ENCODE assay signal across 21 cellular contexts in the genomic region with DNA sequence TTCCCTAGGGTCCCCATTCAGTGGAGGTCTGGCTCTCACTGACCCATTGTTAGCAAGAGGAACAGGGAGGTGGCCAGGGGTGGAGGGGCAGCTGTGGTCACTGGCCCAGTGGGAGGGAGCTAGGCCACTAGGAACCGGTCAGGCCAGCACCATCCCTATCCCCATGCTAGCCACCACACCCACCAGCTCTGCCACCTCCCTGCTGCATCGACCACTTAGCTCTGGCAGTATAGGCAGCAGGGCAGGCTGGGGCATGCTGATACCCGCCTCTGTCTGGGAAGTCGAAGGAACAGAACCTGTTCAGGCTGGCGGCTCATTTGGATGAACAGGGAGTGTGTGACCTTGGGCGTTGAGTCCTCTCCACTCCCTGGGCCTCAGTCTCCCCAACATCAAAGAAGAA. TPM values are rescaled to one million over a fixed set of nuclear protein-coding genes. Genes with fewer than 3 reads are reported as not detected.
DNase-seq lines count a peak whose midpoint lies in the region; ATAC-seq and TF ChIP-seq lines count a peak whose summit lies in the region.
"Had no signal": no experiment of that assay in that cellular context is flagged by ENCODE, and none has a peak within 500 bp of the region (broad histone marks: within the 10 kb centered on the region; RNA-seq: fewer than 3 reads in every experiment).

No MANE protein-coding gene starts in this region.

- peaks cover 15% of the 10 kb centered on the region for H3K4me1 Mint-ChIP-seq in Calu3 (ENCODE audit: low read depth, unreplicated experiment)
- H3K4me1 Mint-ChIP-seq in naive thymus-derived CD4-positive, alpha-beta T cell = peaks cover 7 to 35% (median 17%) of the 10 kb centered on the region in 7 donors

- H3K36me3 ChIP-seq in naive thymus-derived CD4-positive, alpha-beta T cell (ENCODE audit: control insufficient read depth in 2 of 3, insufficient read depth in 3 of 3, low read length in 3 of 3) = no peaks in the 10 kb centered on the region
- H3K36me3 ChIP-seq in MG63 = peaks cover 16% of the 10 kb centered on the region
- H3K36me3 ChIP-seq: cardiac muscle cell, neural progenitor cell had no signal

- peak; percentile 35 for DNase-seq in Calu3
- peak; percentile 79 for DNase-seq in HPDE6-E6E7 (ENCODE audit: extremely low spot score)
- peak; percentile 45 for DNase-seq in NCI-H69 (lab: John Stamatoyannopoulos, UW)
- DNase-seq in foreskin keratinocyte = peak; percentile 77 to 92
- no peak for DNase-seq in naive thymus-derived CD4-positive, alpha-beta T cell
- no peak for DNase-seq in DMS153 (lab: John Stamatoyannopoulos, UW)
- DNase-seq in MG63 = no peak
- DNase-seq: activated CD4-positive, alpha-beta T cell treated with anti-CD3 and anti-CD28 coated beads for 36 hours; activated CD8-positive, alpha-beta memory T cell treated with anti-CD3 and anti-CD28 coated beads, Interleukin-2, amount 50 U/mL, for 4 hours; activated effector memory CD4-positive, alpha-beta T cell treated with Interleukin-2 at 50 U/mL for 16 hours; CD4-positive, CD25-positive, alpha-beta regulatory T cell; dermis blood vessel endothelial cell; erythroblast; left cardiac atrium; NCI-H1436 treated with DMSO at 0.1 percent for 48 hours; NCI-H226; spleen; stimulated activated CD8-positive, alpha-beta memory T cell treated with anti-CD3 and anti-CD28 coated beads, Interleukin-4, amount 100 ng/mL, for 48 hours had no signal

- no peaks in the 10 kb centered on the region for H3K27me3 ChIP-seq in foreskin keratinocyte
- H3K27me3 ChIP-seq in naive thymus-derived CD4-positive, alpha-beta T cell (ENCODE audit: control insufficient read depth in 2 of 2, insufficient read depth in 2 of 2, low read length in 2 of 2) = peaks cover 10 to 23% of the 10 kb centered on the region in 2 donors
- H3K27me3 ChIP-seq in MG63 = no peaks in the 10 kb centered on the region

- POLR2A ChIA-PET in naive thymus-derived CD4-positive, alpha-beta T cell (lab: Charles Lee) = no interaction called here

- no TSS peak for BruUV-seq in Calu3 (replicated peaks; lab: Mats Ljungman, UMichigan)

- H3K27ac Mint-ChIP-seq in Calu3 (ENCODE audit: unreplicated experiment) = no peak overlapping the region
- H3K27ac Mint-ChIP-seq in naive thymus-derived CD4-positive, alpha-beta T cell = no peak overlapping the region
- H3K27ac Mint-ChIP-seq: activated CD4-positive, alpha-beta T cell treated with anti-CD3 and anti-CD28 coated beads for 36 hours; CD4-positive, CD25-positive, alpha-beta regulatory T cell; neural progenitor cell had no signal

- no peak overlapping the region for H3K27ac ChIP-seq in foreskin keratinocyte
- H3K27ac ChIP-seq in naive thymus-derived CD4-positive, alpha-beta T cell (ENCODE audit: low read depth, low read length) = no peak overlapping the region
- H3K27ac ChIP-seq: cardiac muscle cell, neural progenitor cell, spleen had no signal

- H3K27me3 Mint-ChIP-seq in Calu3 (ENCODE audit: unreplicated experiment) = no peaks in the 10 kb centered on the region
- peaks cover 37 to 44% (median 43%) of the 10 kb centered on the region in 5 donors for H3K27me3 Mint-ChIP-seq in naive thymus-derived CD4-positive, alpha-beta T cell

- no peaks in the 10 kb centered on the region for H3K9me3 Mint-ChIP-seq in Calu3 (ENCODE audit: low read depth, unreplicated experiment)
- H3K9me3 Mint-ChIP-seq in naive thymus-derived CD4-positive, alpha-beta T cell = no peaks in the 10 kb centered on the region
- H3K9me3 Mint-ChIP-seq: CD4-positive, CD25-positive, alpha-beta regulatory T cell; neural progenitor cell had no signal

- H3K4me1 ChIP-seq in foreskin keratinocyte = peaks cover 22% of the 10 kb centered on the region
- peaks cover 10 to 12% of the 10 kb centered on the region in 2 donors for H3K4me1 ChIP-seq in naive thymus-derived CD4-positive, alpha-beta T cell (ENCODE audit: control insufficient read depth in 2 of 2, insufficient read depth in 2 of 2, low read length in 2 of 2)

- intact Hi-C loops in Calu3 (cut with micrococcal nuclease; ENCODE audit: unreplicated experiment) = no loop called here
- intact Hi-C loops in naive thymus-derived CD4-positive, alpha-beta T cell (cut with micrococcal nuclease) = loop anchor here in 1 of 2 donors (10.0 kb wide), 1 partner anchor 595 kb away; the partner anchor contains the start of gene CCDC61

- ATAC-seq in foreskin keratinocyte (peak; percentile 35), HG02938 (IDR thresholded peaks at IDR 0.05; ENCODE audit: unreplicated experiment) (no peak)
- no peak for ATAC-seq in naive thymus-derived CD4-positive, alpha-beta T cell
- ATAC-seq: activated CD4-positive, alpha-beta T cell treated with anti-CD3 and anti-CD28 coated beads for 36 hours; left cardiac atrium had no signal

- H3K9me3 ChIP-seq in naive thymus-derived CD4-positive, alpha-beta T cell (ENCODE audit: control insufficient read depth in 2 of 3, low read length in 3 of 3) = no peaks in the 10 kb centered on the region
- H3K9me3 ChIP-seq in MG63 = no peaks in the 10 kb centered on the region
- H3K9me3 ChIP-seq: spleen had no signal

- no peak for TF ChIP-seq CTCF in Calu3 (IDR thresholded peaks at IDR 0.05; ENCODE audit: unreplicated experiment)
- TF ChIP-seq CTCF in foreskin keratinocyte (conservative IDR thresholded peaks at IDR 0.05) = no peak

- no peak overlapping the region for H3K4me3 ChIP-seq in naive thymus-derived CD4-positive, alpha-beta T cell (ENCODE audit: low read length)
- H3K4me3 ChIP-seq in MG63 = no peak overlapping the region
- H3K4me3 ChIP-seq: cardiac muscle cell, neural progenitor cell, spleen had no signal

- CTCF ChIA-PET in Calu3 (lab: Charles Lee) = interaction anchor here (0.9 to 1.3 kb wide), 2 partner anchors 39 to 79 kb away, joined by 3 to 6 read pairs; no protein-coding TSS in a partner anchor
- CTCF ChIA-PET in naive thymus-derived CD4-positive, alpha-beta T cell (lab: Charles Lee) = interaction anchor here (0.6 kb wide), 1 partner anchor 299 kb away, joined by 3 read pairs; no protein-coding TSS in a partner anchor

- peaks cover 68% of the 10 kb centered on the region for H3K36me3 Mint-ChIP-seq in Calu3 (ENCODE audit: insufficient read depth, unreplicated experiment)
- peaks cover 0 to 20% (median 0%) of the 10 kb centered on the region in 5 donors for H3K36me3 Mint-ChIP-seq in naive thymus-derived CD4-positive, alpha-beta T cell
- H3K36me3 Mint-ChIP-seq: CD4-positive, CD25-positive, alpha-beta regulatory T cell; neural progenitor cell had no signal

- H3K4me3 Mint-ChIP-seq in Calu3 (ENCODE audit: low read depth, unreplicated experiment) = no peak overlapping the region
- no peak overlapping the region for H3K4me3 Mint-ChIP-seq in naive thymus-derived CD4-positive, alpha-beta T cell
- H3K4me3 Mint-ChIP-seq: activated CD4-positive, alpha-beta T cell treated with anti-CD3 and anti-CD28 coated beads for 36 hours; neural progenitor cell had no signal

RNA-seq across cellular contexts. Expression of gene PPP1R13L, which starts 4.7 kb away (rescaled TPM):
- 98.4 and 135 TPM in 2 replicates for total RNA-seq in Calu3 (2022)
- total RNA-seq in foreskin keratinocyte = 122 and 144 TPM in 2 replicates
- 182 and 227 TPM in 2 replicates for polyA plus RNA-seq in foreskin keratinocyte
- total RNA-seq in naive thymus-derived CD4-positive, alpha-beta T cell = 10 to 100 TPM in 3 of 5 experiments, 1 to 10 TPM in 2; 2.9 to 24.4 (median 11.1) TPM
- polyA plus RNA-seq in naive thymus-derived CD4-positive, alpha-beta T cell = under 1 TPM; 0.56 to 0.61 TPM
- 5.5 and 7.3 TPM in 2 replicates for total RNA-seq in MG63 (2014; rRNA removed; shearing (Covaris generic); ENCODE audit: low replicate concordance)

RNA-seq across cellular contexts. Expression of gene POLR1G, which starts 6.3 kb away (rescaled TPM):
- total RNA-seq in Calu3 (2022) (22.5 and 25.8 TPM in 2 replicates), foreskin keratinocyte (29.0 and 38.5 TPM in 2 replicates)
- 18.3 and 25.4 TPM in 2 replicates for polyA plus RNA-seq in foreskin keratinocyte
- 1 to 10 TPM in 4 of 5 experiments, under 1 TPM in 1; 0.45 to 8.2 (median 4.7) TPM for total RNA-seq in naive thymus-derived CD4-positive, alpha-beta T cell
- polyA plus RNA-seq in naive thymus-derived CD4-positive, alpha-beta T cell = 1 to 10 TPM; 5.1 to 5.4 TPM
- 27.1 and 44.0 TPM in 2 replicates for total RNA-seq in MG63 (2014; rRNA removed; shearing (Covaris generic); ENCODE audit: low replicate concordance)

RNA-seq across cellular contexts. Expression of gene ERCC1, which starts 23.5 kb away (rescaled TPM):
- total RNA-seq in Calu3 (2022) (55.7 and 58.9 TPM in 2 replicates), foreskin keratinocyte (271 TPM in 2 replicates)
- 359 and 380 TPM in 2 replicates for polyA plus RNA-seq in foreskin keratinocyte
- 10 to 100 TPM; 45.1 to 88.2 (median 53.4) TPM for total RNA-seq in naive thymus-derived CD4-positive, alpha-beta T cell
- 10 to 100 TPM; 31.7 to 32.7 TPM for polyA plus RNA-seq in naive thymus-derived CD4-positive, alpha-beta T cell
- total RNA-seq in MG63 (2014; rRNA removed; shearing (Covaris generic); ENCODE audit: low replicate concordance) = 118 and 167 TPM in 2 replicates

RNA-seq across cellular contexts. Expression of gene ERCC2, which starts 29.8 kb away (rescaled TPM):
- 56.4 and 57.7 TPM in 2 replicates for total RNA-seq in Calu3 (2022)
- 32.1 and 36.9 TPM in 2 replicates for total RNA-seq in foreskin keratinocyte
- polyA plus RNA-seq in foreskin keratinocyte = 34.5 and 40.1 TPM in 2 replicates
- total RNA-seq in naive thymus-derived CD4-positive, alpha-beta T cell = 10 to 100 TPM; 14.4 to 25.1 (median 19.2) TPM
- polyA plus RNA-seq in naive thymus-derived CD4-positive, alpha-beta T cell = 1 to 10 TPM; 4.4 to 6.0 TPM
- total RNA-seq in MG63 (2014; rRNA removed; shearing (Covaris generic); ENCODE audit: low replicate concordance) = 53.5 and 71.9 TPM in 2 replicates

RNA-seq across cellular contexts. Expression of gene KLC3, which starts 59.6 kb away (rescaled TPM):
- total RNA-seq in Calu3 (2022) (3.3 and 4.5 TPM in 2 replicates), foreskin keratinocyte (47.3 and 50.7 TPM in 2 replicates)
- polyA plus RNA-seq in foreskin keratinocyte = 52.5 and 60.7 TPM in 2 replicates
- not detected for total RNA-seq in naive thymus-derived CD4-positive, alpha-beta T cell
- under 1 TPM in 1 of 2 donors, not detected in 1; 0.18 TPM for polyA plus RNA-seq in naive thymus-derived CD4-positive, alpha-beta T cell
- total RNA-seq in MG63 (2014; rRNA removed; shearing (Covaris generic); ENCODE audit: low replicate concordance) = not detected in 2 replicates
- polyA plus RNA-seq: CD4-positive, CD25-positive, alpha-beta regulatory T cell had no signal

Comparison
In these comparisons a context has a peak if more than half of its experiments do, and no peak if none do; other contexts are left out.
1. DNase-seq: peak in Calu3 (single experiment), HPDE6-E6E7 (single experiment), NCI-H69 (single experiment) and foreskin keratinocyte (2 of 2); none in naive thymus-derived CD4-positive, alpha-beta T cell (0 of 9), DMS153 (single experiment) and MG63 (single experiment).